In the genomic region with DNA sequence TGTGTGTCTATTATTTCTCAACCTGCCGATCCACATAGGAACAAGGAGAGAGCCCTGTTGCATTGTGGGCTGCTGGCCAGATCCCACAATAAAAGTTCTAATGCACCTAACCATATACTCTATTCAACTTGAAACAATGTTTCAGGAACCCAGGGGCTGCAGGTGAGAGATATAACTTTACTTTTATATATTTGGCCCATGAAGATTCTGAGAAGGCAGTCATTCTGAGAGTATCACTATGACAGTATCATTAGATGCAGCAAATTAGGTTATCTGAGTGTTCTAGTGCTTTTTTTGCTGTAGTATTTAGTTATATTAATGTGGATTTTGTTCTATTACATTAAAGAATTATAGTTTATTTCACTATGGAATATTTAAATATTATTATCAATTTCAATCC, we compare ENCODE assay signal across 1 cellular context.
TF ChIP-seq lines count a peak whose summit lies in the region.

No MANE protein-coding gene starts in this region.

TF ChIP-seq in GM12878, 131 proteins besides CTCF, POLR2A, EP300 and RAD21 (continued from another document):
- TF ChIP-seq, protein P1, sequence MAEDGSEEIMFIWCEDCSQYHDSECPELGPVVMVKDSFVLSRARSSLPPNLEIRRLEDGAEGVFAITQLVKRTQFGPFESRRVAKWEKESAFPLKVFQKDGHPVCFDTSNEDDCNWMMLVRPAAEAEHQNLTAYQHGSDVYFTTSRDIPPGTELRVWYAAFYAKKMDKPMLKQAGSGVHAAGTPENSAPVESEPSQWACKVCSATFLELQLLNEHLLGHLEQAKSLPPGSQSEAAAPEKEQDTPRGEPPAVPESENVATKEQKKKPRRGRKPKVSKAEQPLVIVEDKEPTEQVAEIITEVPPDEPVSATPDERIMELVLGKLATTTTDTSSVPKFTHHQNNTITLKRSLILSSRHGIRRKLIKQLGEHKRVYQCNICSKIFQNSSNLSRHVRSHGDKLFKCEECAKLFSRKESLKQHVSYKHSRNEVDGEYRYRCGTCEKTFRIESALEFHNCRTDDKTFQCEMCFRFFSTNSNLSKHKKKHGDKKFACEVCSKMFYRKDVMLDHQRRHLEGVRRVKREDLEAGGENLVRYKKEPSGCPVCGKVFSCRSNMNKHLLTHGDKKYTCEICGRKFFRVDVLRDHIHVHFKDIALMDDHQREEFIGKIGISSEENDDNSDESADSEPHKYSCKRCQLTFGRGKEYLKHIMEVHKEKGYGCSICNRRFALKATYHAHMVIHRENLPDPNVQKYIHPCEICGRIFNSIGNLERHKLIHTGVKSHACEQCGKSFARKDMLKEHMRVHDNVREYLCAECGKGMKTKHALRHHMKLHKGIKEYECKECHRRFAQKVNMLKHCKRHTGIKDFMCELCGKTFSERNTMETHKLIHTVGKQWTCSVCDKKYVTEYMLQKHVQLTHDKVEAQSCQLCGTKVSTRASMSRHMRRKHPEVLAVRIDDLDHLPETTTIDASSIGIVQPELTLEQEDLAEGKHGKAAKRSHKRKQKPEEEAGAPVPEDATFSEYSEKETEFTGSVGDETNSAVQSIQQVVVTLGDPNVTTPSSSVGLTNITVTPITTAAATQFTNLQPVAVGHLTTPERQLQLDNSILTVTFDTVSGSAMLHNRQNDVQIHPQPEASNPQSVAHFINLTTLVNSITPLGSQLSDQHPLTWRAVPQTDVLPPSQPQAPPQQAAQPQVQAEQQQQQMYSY (CRISPR knock-in tag; IDR thresholded peaks at IDR 0.05): no peak
- TF ChIP-seq ESRRA (IDR thresholded peaks at IDR 0.05; ENCODE audit: low read length) (no peak), KLF5 (IDR thresholded peaks at IDR 0.05; ENCODE audit: partially characterized antibody) (no peak)
